15 cellular contexts compared by ENCODE assay signal in the genomic region with DNA sequence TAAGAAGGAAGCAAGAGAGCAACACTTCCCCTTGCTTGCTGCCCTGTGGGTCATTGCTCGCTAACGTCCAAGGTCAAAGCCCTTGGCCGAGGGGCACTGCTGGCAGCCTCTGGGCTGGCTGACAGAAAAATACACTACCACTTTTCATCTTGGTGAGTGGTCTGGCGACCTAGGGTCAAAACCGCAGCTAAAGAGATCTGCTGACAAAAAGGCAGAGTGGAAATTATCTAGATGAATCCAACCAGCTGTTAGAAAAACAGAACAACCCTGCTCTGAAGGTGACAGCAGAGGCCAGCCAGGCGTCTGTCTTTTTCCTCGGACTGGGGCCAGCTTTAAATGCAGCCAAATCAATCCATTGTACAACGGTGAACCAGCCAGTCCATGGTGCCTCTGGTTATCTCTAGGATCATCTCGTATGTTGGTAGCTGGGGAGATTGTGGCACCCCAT.
DNase-seq lines count a peak whose midpoint lies in the region; ATAC-seq and TF ChIP-seq lines count a peak whose summit lies in the region.
"Had no signal": no experiment of that assay in that cellular context is flagged by ENCODE, and none has a peak within 500 bp of the region (broad histone marks: within the 10 kb centered on the region; RNA-seq: fewer than 3 reads in every experiment).

No MANE protein-coding gene starts in this region.

- intact Hi-C loops in left ventricle myocardium inferior (cut with micrococcal nuclease) (loop anchor here (5.0 kb wide), 1 partner anchor 477 kb away; no protein-coding TSS in a partner anchor), cardiac septum (cut with DNase I) (loop anchor here (5.0 kb wide), 2 partner anchors 32 to 472 kb away; no protein-coding TSS in a partner anchor), upper lobe of right lung (cut with DNase I) (no loop called here)

- peak overlapping the region; percentile 62 for H3K27ac ChIP-seq in left ventricle myocardium inferior (replicated peaks)
- no peak overlapping the region for H3K27ac ChIP-seq in upper lobe of right lung
- H3K27ac ChIP-seq: KMS-11, Peyer's patch, SK-N-MC had no signal

- no peak for DNase-seq in left ventricle myocardium inferior
- no peak for DNase-seq in cardiac septum (ENCODE audit: low spot score)
- peak; percentile 11 for DNase-seq in DMS 273 treated with DMSO at 0.1 percent for 48 hours (lab: John Stamatoyannopoulos, UW)
- DNase-seq in left kidney (ENCODE audit: low read depth, low spot score) = peak; percentile 27
- DNase-seq in upper lobe of right lung = peak; percentile 30
- DNase-seq in activated T-cell treated with anti-CD3 and anti-CD28 coated beads, Interleukin-2, amount 50 U/mL, for 48 hours = no peak
- DNase-seq: C1 segment of cervical spinal cord, NCI-H1417 treated with DMSO at 0.1 percent for 48 hours, NCI-H1930, NCI-H345, NCI-H524 treated with DMSO at 0.1 percent for 48 hours, Peyer's patch had no signal

- no peak for ATAC-seq in upper lobe of right lung
- ATAC-seq in activated CD4-positive, CD25-positive, alpha-beta regulatory T cell treated with anti-CD3 and anti-CD28 coated beads, Interleukin-2, amount 50 U/mL, for 24 hours = no peak

- no peaks in the 10 kb centered on the region for H3K36me3 ChIP-seq in left ventricle myocardium inferior
- no peaks in the 10 kb centered on the region for H3K36me3 ChIP-seq in upper lobe of right lung
- H3K36me3 ChIP-seq: Peyer's patch had no signal

- H3K27me3 ChIP-seq in left ventricle myocardium inferior (ENCODE audit: low read depth) (peaks cover 34% of the 10 kb centered on the region), upper lobe of right lung (peaks cover 22% of the 10 kb centered on the region)
- H3K27me3 ChIP-seq: Peyer's patch had no signal

- H3K4me3 ChIP-seq in left ventricle myocardium inferior = no peak overlapping the region
- no peak overlapping the region for H3K4me3 ChIP-seq in upper lobe of right lung
- H3K4me3 ChIP-seq: Peyer's patch, SK-N-MC had no signal

- H3K4me1 ChIP-seq in left ventricle myocardium inferior (peaks cover 25% of the 10 kb centered on the region), upper lobe of right lung (peaks cover 4% of the 10 kb centered on the region)

- H3K9me3 ChIP-seq in left ventricle myocardium inferior (replicated peaks) (no peaks in the 10 kb centered on the region), upper lobe of right lung (no peaks in the 10 kb centered on the region)
- H3K9me3 ChIP-seq: Peyer's patch had no signal

- TF ChIP-seq CTCF in left ventricle myocardium inferior (IDR thresholded peaks at IDR 0.05; ENCODE audit: borderline replicate concordance) (no peak), upper lobe of right lung (IDR thresholded peaks at IDR 0.05) (no peak)

Comparison
In these comparisons a context has a peak if more than half of its experiments do, and no peak if none do; other contexts are left out.
1. DNase-seq: peak in DMS 273 treated with DMSO at 0.1 percent for 48 hours (single experiment), left kidney (single experiment) and upper lobe of right lung (single experiment); none in left ventricle myocardium inferior (single experiment), cardiac septum (single experiment) and activated T-cell treated with anti-CD3 and anti-CD28 coated beads, Interleukin-2, amount 50 U/mL, for 48 hours (0 of 2).